23 cellular contexts compared by ENCODE assay signal in the genomic region with DNA sequence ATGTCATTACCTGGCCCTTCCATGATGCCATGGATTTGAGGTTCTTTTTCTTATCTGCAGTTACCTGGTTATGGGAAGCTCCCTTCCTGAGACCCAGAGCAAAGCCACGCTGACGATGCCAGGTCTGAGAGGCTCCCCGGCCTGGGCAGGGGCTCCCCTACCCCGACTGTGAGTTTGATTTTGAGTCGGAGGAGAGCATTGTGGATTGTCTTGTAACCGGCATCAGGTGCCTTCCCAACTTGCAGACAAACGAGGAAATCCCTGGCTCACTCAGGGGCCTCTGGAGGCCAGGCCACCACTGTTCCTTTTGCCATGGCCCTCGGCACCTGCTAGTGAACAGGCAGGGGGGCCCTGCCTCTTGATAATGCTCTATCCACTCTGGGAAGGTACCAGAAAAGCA.
DNase-seq lines count a peak whose midpoint lies in the region; ATAC-seq and TF ChIP-seq lines count a peak whose summit lies in the region.
"Had no signal": no experiment of that assay in that cellular context is flagged by ENCODE, and none has a peak within 500 bp of the region (broad histone marks: within the 10 kb centered on the region; RNA-seq: fewer than 3 reads in every experiment).

No MANE protein-coding gene starts in this region.

- no peaks in the 10 kb centered on the region for H3K27me3 Mint-ChIP-seq in activated CD4-positive, alpha-beta T cell treated with anti-CD3 and anti-CD28 coated beads, Interleukin-2, amount 10 ng/mL, durations not matched to agents 24 days and 14 days
- H3K27me3 Mint-ChIP-seq in stimulated activated naive CD8-positive, alpha-beta T cell treated with anti-CD3 and anti-CD28 coated beads, Interleukin-15, amount 100 ng/mL, for 72 hours = no peaks in the 10 kb centered on the region
- peaks cover 8% of the 10 kb centered on the region for H3K27me3 Mint-ChIP-seq in progenitor cell of endocrine pancreas

- peak overlapping the region; percentile 15 for H3K27ac Mint-ChIP-seq in activated CD4-positive, alpha-beta T cell treated with anti-CD3 and anti-CD28 coated beads, Interleukin-2, amount 10 ng/mL, durations not matched to agents 24 days and 14 days
- H3K27ac Mint-ChIP-seq in stimulated activated naive CD8-positive, alpha-beta T cell treated with anti-CD3 and anti-CD28 coated beads, Interleukin-15, amount 100 ng/mL, for 72 hours = peak overlapping the region; percentile 34 to 75
- H3K27ac Mint-ChIP-seq in progenitor cell of endocrine pancreas = peak overlapping the region; percentile 35
- H3K27ac Mint-ChIP-seq: B cell, HFFc6 had no signal

- H3K9me3 Mint-ChIP-seq in activated CD4-positive, alpha-beta T cell treated with anti-CD3 and anti-CD28 coated beads, Interleukin-2, amount 10 ng/mL, durations not matched to agents 24 days and 14 days = no peaks in the 10 kb centered on the region
- no peaks in the 10 kb centered on the region for H3K9me3 Mint-ChIP-seq in stimulated activated naive CD8-positive, alpha-beta T cell treated with anti-CD3 and anti-CD28 coated beads, Interleukin-15, amount 100 ng/mL, for 72 hours
- H3K9me3 Mint-ChIP-seq in progenitor cell of endocrine pancreas (ENCODE audit: low read depth) = no peaks in the 10 kb centered on the region
- H3K9me3 Mint-ChIP-seq: CD8-positive, alpha-beta T cell; HFFc6 had no signal

- TF ChIP-seq CTCF in progenitor cell of endocrine pancreas (IDR thresholded peaks at IDR 0.05; ENCODE audit: unreplicated experiment) = no peak

- H3K4me3 Mint-ChIP-seq in activated CD4-positive, alpha-beta T cell treated with anti-CD3 and anti-CD28 coated beads, Interleukin-2, amount 10 ng/mL, durations not matched to agents 24 days and 14 days = no peak overlapping the region
- H3K4me3 Mint-ChIP-seq in stimulated activated naive CD8-positive, alpha-beta T cell treated with anti-CD3 and anti-CD28 coated beads, Interleukin-15, amount 100 ng/mL, for 72 hours = no peak overlapping the region
- H3K4me3 Mint-ChIP-seq in progenitor cell of endocrine pancreas (ENCODE audit: low read depth) = no peak overlapping the region
- H3K4me3 Mint-ChIP-seq: B cell; CD8-positive, alpha-beta T cell; HFFc6 had no signal

- DNase-seq in activated CD4-positive, alpha-beta T cell treated with anti-CD3 and anti-CD28 coated beads, Interleukin-2, amount 10 ng/mL, durations not matched to agents 24 days and 14 days = no peak
- no peak for DNase-seq in activated CD4-positive, alpha-beta T cell treated with anti-CD3 and anti-CD28 coated beads, Interleukin-2, amount 50 U/mL, for 48 hours
- DNase-seq in stimulated activated naive CD8-positive, alpha-beta T cell treated with anti-CD3 and anti-CD28 coated beads, Interleukin-15, amount 100 ng/mL, for 72 hours = no peak
- DNase-seq in stimulated activated naive CD8-positive, alpha-beta T cell treated with anti-CD3 and anti-CD28 coated beads, Interleukin-15, Interleukin-2, amounts not matched to agents 100 U/mL and 50 U/mL, for 24 hours = no peak
- DNase-seq in progenitor cell of endocrine pancreas (ENCODE audit: low spot score, unreplicated experiment) (no peak), DMS79 (lab: John Stamatoyannopoulos, UW) (no peak), DMS114 treated with DMSO at 0.1 percent for 48 hours (lab: John Stamatoyannopoulos, UW; ENCODE audit: unreplicated experiment) (no peak)
- DNase-seq: CD8-positive, alpha-beta T cell; DMS79 treated with DMSO at 0.1 percent for 48 hours; GOT3; HFFc6; IMR-90; KG1; NCI-H1048; NCI-H1417 treated with DMSO at 0.1 percent for 48 hours; NCI-H1694 treated with DMSO at 0.1 percent for 48 hours; NCI-H2081; NCI-H2227 treated with DMSO at 0.1 percent for 48 hours; NCI-H526 treated with DMSO at 0.1 percent for 48 hours; PC-9; RPMI8226; SHP77 had no signal

- ATAC-seq in stimulated activated naive CD8-positive, alpha-beta T cell treated with anti-CD3 and anti-CD28 coated beads, Interleukin-15, amount 100 ng/mL, for 72 hours = no peak
- no peak for ATAC-seq in stimulated activated naive CD8-positive, alpha-beta T cell treated with anti-CD3 and anti-CD28 coated beads, Interleukin-15, Interleukin-2, amounts not matched to agents 100 U/mL and 50 U/mL, for 24 hours
- ATAC-seq: CD8-positive, alpha-beta T cell had no signal

- H3K4me1 Mint-ChIP-seq in activated CD4-positive, alpha-beta T cell treated with anti-CD3 and anti-CD28 coated beads, Interleukin-2, amount 10 ng/mL, durations not matched to agents 24 days and 14 days = no peaks in the 10 kb centered on the region
- no peaks in the 10 kb centered on the region for H3K4me1 Mint-ChIP-seq in stimulated activated naive CD8-positive, alpha-beta T cell treated with anti-CD3 and anti-CD28 coated beads, Interleukin-15, amount 100 ng/mL, for 72 hours
- H3K4me1 Mint-ChIP-seq in progenitor cell of endocrine pancreas (ENCODE audit: low read depth) = no peaks in the 10 kb centered on the region
- H3K4me1 Mint-ChIP-seq: B cell had no signal

- intact Hi-C loops in activated CD4-positive, alpha-beta T cell treated with anti-CD3 and anti-CD28 coated beads, Interleukin-2, amount 10 ng/mL, durations not matched to agents 24 days and 14 days (cut with micrococcal nuclease) = no loop called here

- peaks cover 22% of the 10 kb centered on the region for H3K36me3 Mint-ChIP-seq in activated CD4-positive, alpha-beta T cell treated with anti-CD3 and anti-CD28 coated beads, Interleukin-2, amount 10 ng/mL, durations not matched to agents 24 days and 14 days (ENCODE audit: low read depth)
- H3K36me3 Mint-ChIP-seq in progenitor cell of endocrine pancreas (ENCODE audit: insufficient read depth) = no peaks in the 10 kb centered on the region
